In the genomic region with DNA sequence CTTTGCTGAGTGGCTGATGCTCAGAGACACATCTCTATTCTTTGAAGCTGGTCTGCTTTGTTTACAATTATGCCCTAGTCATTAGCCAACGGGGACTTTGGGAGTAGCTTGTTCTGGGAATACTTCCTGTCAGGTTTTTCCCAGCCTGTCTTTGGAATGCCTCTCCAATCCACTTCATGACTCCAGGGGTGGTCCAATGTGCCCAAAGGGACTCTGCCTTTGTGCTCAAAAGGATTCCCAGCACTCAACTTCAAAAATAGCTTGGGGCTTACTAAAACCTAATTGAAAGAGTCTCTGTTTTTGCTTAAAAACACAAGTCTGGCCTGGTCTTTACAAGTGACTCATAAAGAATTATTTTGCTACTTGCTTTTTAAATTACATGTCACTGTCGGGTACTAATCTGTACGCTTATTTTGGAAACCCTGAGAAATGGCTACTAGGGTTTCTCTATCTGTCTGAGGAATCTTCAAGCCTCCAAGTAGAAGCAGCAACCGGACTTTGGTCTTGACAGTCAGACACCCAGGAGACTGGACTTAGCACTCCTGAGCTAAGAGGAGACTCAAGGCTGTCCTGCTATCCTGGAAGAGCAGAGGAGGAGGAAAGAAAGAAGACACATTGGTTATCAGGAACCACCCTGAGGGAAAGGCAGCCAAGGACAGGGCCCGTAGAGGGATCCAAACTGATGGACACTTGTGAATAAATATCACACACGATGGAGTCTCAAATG, we compare ENCODE assay signal across 16 cellular contexts. TPM values are rescaled to one million over a fixed set of nuclear protein-coding genes. Genes with fewer than 3 reads are reported as not detected.
DNase-seq lines count a peak whose midpoint lies in the region; ATAC-seq and TF ChIP-seq lines count a peak whose summit lies in the region.
"Had no signal": no experiment of that assay in that cellular context is flagged by ENCODE, and none has a peak within 500 bp of the region (broad histone marks: within the 10 kb centered on the region; RNA-seq: fewer than 3 reads in every experiment).

No MANE protein-coding gene starts in this region.

- H4K5ac ChIP-seq in mesendoderm (ENCODE audit: low read length), result no peak overlapping the region

- no peak overlapping the region for H2AK5ac ChIP-seq in mesendoderm (ENCODE audit: low read length)

- H3K4me1 Mint-ChIP-seq in HFFc6 (ENCODE audit: low read depth) (peaks cover 40% of the 10 kb centered on the region), chondrocyte (ENCODE audit: low read depth) (peaks cover 18% of the 10 kb centered on the region)
- peaks cover 9% of the 10 kb centered on the region for H3K4me1 Mint-ChIP-seq in activated CD4-positive, alpha-beta memory T cell treated with anti-CD3 and anti-CD28 coated beads for 36 hours (ENCODE audit: low read depth)

- peak overlapping the region; percentile 17 for H3K27ac ChIP-seq in mesendoderm (ENCODE audit: low read depth, low read length)
- H3K27ac ChIP-seq: C4-2B had no signal

- CTCF ChIA-PET in activated CD4-positive, alpha-beta memory T cell treated with anti-CD3 and anti-CD28 coated beads for 36 hours (lab: Charles Lee), result interaction anchor here (1.1 kb wide), 1 partner anchor 19 kb away, joined by 3 read pairs; no protein-coding TSS in a partner anchor

- no peak for ATAC-seq in omental fat pad (ENCODE audit: low FRiP score)
- ATAC-seq: activated CD4-positive, alpha-beta T cell treated with anti-CD3 and anti-CD28 coated beads for 36 hours; GM12878 had no signal

- H3K4me1 ChIP-seq in mesendoderm (ENCODE audit: control insufficient read depth, low read depth, low read length), result peaks cover 3% of the 10 kb centered on the region

- H3K27me3 Mint-ChIP-seq in HFFc6 (ENCODE audit: insufficient read depth) (no peaks in the 10 kb centered on the region), chondrocyte (ENCODE audit: low read depth) (peaks cover 4% of the 10 kb centered on the region)
- H3K27me3 Mint-ChIP-seq in activated CD4-positive, alpha-beta memory T cell treated with anti-CD3 and anti-CD28 coated beads for 36 hours, result peaks cover 3% of the 10 kb centered on the region

- H3K4me3 Mint-ChIP-seq in HFFc6, result 0 out of 2 replicates have a peak overlapping the region, but pooled peaks have one; percentile 16
- no peak overlapping the region for H3K4me3 Mint-ChIP-seq in chondrocyte (ENCODE audit: unreplicated experiment)
- H3K4me3 Mint-ChIP-seq in activated CD4-positive, alpha-beta memory T cell treated with anti-CD3 and anti-CD28 coated beads for 36 hours, result no peak overlapping the region
- H3K4me3 Mint-ChIP-seq: activated CD4-positive, alpha-beta T cell treated with anti-CD3 and anti-CD28 coated beads for 36 hours; activated naive CD4-positive, alpha-beta T cell treated with anti-CD3 and anti-CD28 coated beads, Interleukin-2, amount 10 ng/mL, durations not matched to agents 7 days and 5 days; T-helper 1 cell treated with Interleukin-12 subunit alpha and Interleukin-12 subunit beta and Interleukin-4 antibody, amounts not matched to agents 30 μg/mL and 1 μg/mL, for 36 hours had no signal

- H3K18ac ChIP-seq in mesendoderm (ENCODE audit: low read length), result peak overlapping the region; percentile 34

- H3K23ac ChIP-seq in mesendoderm (ENCODE audit: low read length), result no peak overlapping the region

- intact Hi-C loops in activated CD4-positive, alpha-beta memory T cell treated with anti-CD3 and anti-CD28 coated beads for 36 hours (cut with micrococcal nuclease), result no loop called here

- POLR2A ChIA-PET in activated CD4-positive, alpha-beta memory T cell treated with anti-CD3 and anti-CD28 coated beads for 36 hours (lab: Charles Lee), result no interaction called here

- TF ChIP-seq CTCF in HFFc6 (IDR thresholded peaks at IDR 0.05), result no peak
- no peak for TF ChIP-seq CTCF in chondrocyte (IDR thresholded peaks at IDR 0.05)
- no peak for TF ChIP-seq CTCF in omental fat pad (IDR thresholded peaks at IDR 0.05)

- no peaks in the 10 kb centered on the region for H3K79me1 ChIP-seq in mesendoderm (ENCODE audit: low read length)

- H3K4ac ChIP-seq in mesendoderm (ENCODE audit: low read depth, low read length), result peak overlapping the region; percentile 88

- no peaks in the 10 kb centered on the region for H3K79me2 ChIP-seq in mesendoderm (ENCODE audit: control insufficient read depth, insufficient read depth, low read length)

- no peak overlapping the region for H2BK15ac ChIP-seq in mesendoderm (replicated peaks; ENCODE audit: low read depth)

- peak overlapping the region; percentile 12 for H3K56ac ChIP-seq in mesendoderm (ENCODE audit: low read length)

- no peak overlapping the region for H2BK5ac ChIP-seq in mesendoderm (ENCODE audit: low read length)

- H3K27ac Mint-ChIP-seq in HFFc6 (peak overlapping the region; percentile 92), chondrocyte (ENCODE audit: unreplicated experiment) (peak overlapping the region; percentile 81)
- H3K27ac Mint-ChIP-seq in activated CD4-positive, alpha-beta memory T cell treated with anti-CD3 and anti-CD28 coated beads for 36 hours, result no peak overlapping the region
- H3K27ac Mint-ChIP-seq: activated CD4-positive, alpha-beta T cell treated with anti-CD3 and anti-CD28 coated beads for 36 hours; activated naive CD4-positive, alpha-beta T cell treated with anti-CD3 and anti-CD28 coated beads, Interleukin-2, amount 10 ng/mL, durations not matched to agents 7 days and 5 days; T-helper 1 cell treated with Interleukin-12 subunit alpha and Interleukin-12 subunit beta and Interleukin-4 antibody, amounts not matched to agents 30 μg/mL and 1 μg/mL, for 36 hours had no signal

- no peaks in the 10 kb centered on the region for H3K27me3 ChIP-seq in mesendoderm (ENCODE audit: insufficient read depth, low read length, poor library complexity)

- H3K36me3 Mint-ChIP-seq in HFFc6 (ENCODE audit: low read depth) (no peaks in the 10 kb centered on the region), chondrocyte (ENCODE audit: low read depth) (no peaks in the 10 kb centered on the region)
- H3K36me3 Mint-ChIP-seq in activated CD4-positive, alpha-beta memory T cell treated with anti-CD3 and anti-CD28 coated beads for 36 hours, result no peaks in the 10 kb centered on the region
- H3K36me3 Mint-ChIP-seq: activated naive CD4-positive, alpha-beta T cell treated with anti-CD3 and anti-CD28 coated beads, Interleukin-2, amount 10 ng/mL, durations not matched to agents 7 days and 5 days had no signal

- DNase-seq in EH (ENCODE audit: low read depth), result peak; percentile 95
- DNase-seq in HFFc6, result peak; percentile 43
- no peak for DNase-seq in chondrocyte (ENCODE audit: low spot score)
- peak; percentile 92 for DNase-seq in mesendoderm
- no peak for DNase-seq in omental fat pad (ENCODE audit: low spot score)
- DNase-seq in activated CD4-positive, alpha-beta memory T cell treated with anti-CD3 and anti-CD28 coated beads for 36 hours, result no peak
- DNase-seq in NCI-H1694 (lab: John Stamatoyannopoulos, UW), result no peak
- DNase-seq: activated CD4-positive, alpha-beta T cell treated with anti-CD3 and anti-CD28 coated beads for 36 hours; activated naive CD4-positive, alpha-beta T cell treated with anti-CD3 and anti-CD28 coated beads, Interleukin-2, amount 10 ng/mL, durations not matched to agents 7 days and 5 days; KG1; NCI-H1436; NCI-H774; stimulated activated CD4-positive, alpha-beta T cell treated with anti-CD3 and anti-CD28 coated beads, Interleukin-12 subunit alpha, Interleukin-12 subunit beta, amount 100 ng/mL, for 4 hours had no signal

- H3K4me2 ChIP-seq in mesendoderm (ENCODE audit: low read length), result no peak overlapping the region

- H3K9me3 Mint-ChIP-seq in HFFc6 (no peaks in the 10 kb centered on the region), chondrocyte (ENCODE audit: low read depth) (no peaks in the 10 kb centered on the region)
- H3K9me3 Mint-ChIP-seq in activated CD4-positive, alpha-beta memory T cell treated with anti-CD3 and anti-CD28 coated beads for 36 hours, result no peaks in the 10 kb centered on the region
- H3K9me3 Mint-ChIP-seq: activated naive CD4-positive, alpha-beta T cell treated with anti-CD3 and anti-CD28 coated beads, Interleukin-2, amount 10 ng/mL, durations not matched to agents 7 days and 5 days; T-helper 1 cell treated with Interleukin-12 subunit alpha and Interleukin-12 subunit beta and Interleukin-4 antibody, amounts not matched to agents 30 μg/mL and 1 μg/mL, for 36 hours had no signal

- no CpG with 5 or more reads among the region's 6 CpGs for WGBS in mesendoderm (ENCODE audit: extremely low coverage, insufficient coverage, low lambda C conversion rate)

- no peak overlapping the region for H4K8ac ChIP-seq in mesendoderm (ENCODE audit: low read depth, low read length)

- H3K9ac ChIP-seq in mesendoderm (ENCODE audit: low read length), result no peak overlapping the region

- H3K4me3 ChIP-seq in mesendoderm (ENCODE audit: low read length), result no peak overlapping the region
- H3K4me3 ChIP-seq: GM12878 had no signal

- no peaks in the 10 kb centered on the region for H3K36me3 ChIP-seq in mesendoderm (ENCODE audit: control insufficient read depth, insufficient read depth, low read length)

- peak overlapping the region; percentile 13 for H2BK120ac ChIP-seq in mesendoderm (ENCODE audit: low read depth, low read length)

RNA-seq across cellular contexts. Expression of a gene that starts 20.7 kb away (rescaled TPM):
- total RNA-seq in HFFc6 (2021; fragmentation: NEBNext Ultra II Directional; extraction: Animal tissue kit (Norgen Biotek cat#: 25700)), result 10 to 100 TPM; 49.2 to 81.5 (median 76.2) TPM
- 4.5 to 14.0 TPM (median 12.1 TPM) in 3 replicates for total RNA-seq in chondrocyte
- polyA plus RNA-seq in mesendoderm (2013, experiment 1 of 2), result 9.4 TPM
- polyA plus RNA-seq in mesendoderm (2013, experiment 2 of 2), result 10.2 TPM
- total RNA-seq in omental fat pad, result 10 to 100 TPM; 14.5 to 56.1 (median 28.5) TPM
- 10 to 100 TPM; 23.8 to 24.4 TPM for total RNA-seq in activated CD4-positive, alpha-beta memory T cell treated with anti-CD3 and anti-CD28 coated beads for 36 hours

Comparison
In these comparisons a context has a peak if more than half of its experiments do, and no peak if none do; other contexts are left out.
1. DNase-seq: peak in EH (single experiment), HFFc6 (single experiment) and mesendoderm (single experiment); none in chondrocyte (single experiment), omental fat pad (single experiment), activated CD4-positive, alpha-beta memory T cell treated with anti-CD3 and anti-CD28 coated beads for 36 hours (single experiment) and NCI-H1694 (single experiment).